16 cellular contexts compared by ENCODE assay signal in the genomic region with DNA sequence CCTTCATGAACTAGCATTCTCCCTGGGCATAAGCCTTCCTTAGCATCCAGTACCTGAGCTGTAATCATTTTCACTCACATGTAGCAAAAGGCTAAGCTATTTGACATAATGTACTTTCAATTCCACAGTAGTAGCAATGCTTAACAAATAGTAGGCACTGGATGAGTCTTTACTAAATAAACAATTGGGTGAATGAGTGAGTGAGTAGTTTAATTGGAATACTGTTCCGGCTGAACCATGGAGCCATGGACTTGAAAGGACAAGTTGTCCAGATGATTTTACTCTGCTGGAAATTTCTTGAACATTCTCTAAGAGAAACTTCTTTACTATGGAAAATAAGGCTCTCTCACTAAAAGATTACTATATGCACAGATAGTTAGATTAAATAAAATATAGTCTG.
DNase-seq lines count a peak whose midpoint lies in the region; ATAC-seq, FAIRE-seq and TF ChIP-seq lines count a peak whose summit lies in the region.
"Had no signal": no experiment of that assay in that cellular context is flagged by ENCODE, and none has a peak within 500 bp of the region (broad histone marks: within the 10 kb centered on the region; RNA-seq: fewer than 3 reads in every experiment).

No MANE protein-coding gene starts in this region.

- H3K36me3 ChIP-seq in PC-3 (ENCODE audit: low read depth, low read length) (no peaks in the 10 kb centered on the region), osteoblast (ENCODE audit: insufficient read depth, low read length) (no peaks in the 10 kb centered on the region)
- H3K36me3 ChIP-seq: BLaER1 had no signal

- H3K9ac ChIP-seq in PC-3 (ENCODE audit: low read length): no peak overlapping the region
- H3K9ac ChIP-seq: BLaER1 had no signal

- DNase-seq in A549 (ENCODE audit: low read depth in 1 of 2, low spot score in 1 of 2) (no peak), PC-3 (peak; percentile 3), epithelial cell of prostate (ENCODE audit: low read depth, low spot score) (no peak), osteoblast (ENCODE audit: insufficient read length, low spot score, missing footprints) (peak; percentile 14), NCI-H2081 (lab: John Stamatoyannopoulos, UW) (no peak), NCI-H2107 treated with DMSO at 0.1 percent for 48 hours (lab: John Stamatoyannopoulos, UW; ENCODE audit: unreplicated experiment) (no peak), NOMO-1 treated with DMSO at 0.1 percent for 48 hours (lab: John Stamatoyannopoulos, UW; ENCODE audit: unreplicated experiment) (no peak)
- DNase-seq: AML-193; Caco-2; CD8-positive, alpha-beta memory T cell; DND-41; GF-D8 had no signal

- TF ChIP-seq POLR2A in A549 (IDR thresholded peaks at IDR 0.05; ENCODE audit: low read length): no peak

- H3K27ac ChIP-seq in A549: no peak overlapping the region
- H3K27ac ChIP-seq in PC-3 (ENCODE audit: low read length): no peak overlapping the region
- H3K27ac ChIP-seq in epithelial cell of prostate: peak overlapping the region; percentile 53
- H3K27ac ChIP-seq in osteoblast (ENCODE audit: low read depth, low read length): no peak overlapping the region
- H3K27ac ChIP-seq: 22Rv1, BLaER1, HL-60 had no signal

- H3K4me3 ChIP-seq in A549: no peak overlapping the region
- no peak overlapping the region for H3K4me3 ChIP-seq in PC-3 (ENCODE audit: low read length)
- H3K4me3 ChIP-seq in osteoblast (ENCODE audit: insufficient read depth, low read length): no peak overlapping the region
- H3K4me3 ChIP-seq: BLaER1 had no signal

- no peak for TF ChIP-seq EP300 in A549 (IDR thresholded peaks at IDR 0.05)

- no peaks in the 10 kb centered on the region for H3K4me1 ChIP-seq in A549
- H3K4me1 ChIP-seq in PC-3 (ENCODE audit: insufficient read depth, low read length): no peaks in the 10 kb centered on the region
- no peaks in the 10 kb centered on the region for H3K4me1 ChIP-seq in osteoblast (ENCODE audit: insufficient read depth, low read length)
- H3K4me1 ChIP-seq: BLaER1, Caco-2 had no signal

- intact Hi-C loops in PC-3 (cut with micrococcal nuclease): no loop called here

- CTCF ChIA-PET in A549 (lab: Yijun Ruan, JAX) (no interaction called here), PC-3 (lab: Charles Lee) (no interaction called here)

- H2AFZ ChIP-seq in PC-3 (ENCODE audit: low read length) (no peak overlapping the region), osteoblast (ENCODE audit: low read length) (no peak overlapping the region)

- no peak for TF ChIP-seq RAD21 in A549 (conservative IDR thresholded peaks at IDR 0.05 in 1 of 2, IDR thresholded peaks at IDR 0.05 in 1 of 2)

- H3K27me3 ChIP-seq in PC-3 (ENCODE audit: low read length) (no peaks in the 10 kb centered on the region), osteoblast (ENCODE audit: insufficient read depth, low read length) (no peaks in the 10 kb centered on the region)

- H4K20me1 ChIP-seq in PC-3 (ENCODE audit: low read length) (no peaks in the 10 kb centered on the region), osteoblast (ENCODE audit: insufficient read depth, low read length) (no peaks in the 10 kb centered on the region)
- H4K20me1 ChIP-seq: BLaER1 had no signal

- FAIRE-seq in A549 (lab: Jason Lieb, UNC): peak; percentile 89
- FAIRE-seq: H54 had no signal

- TF ChIP-seq CTCF in A549 (IDR thresholded peaks at IDR 0.05) (no peak), PC-3 (conservative IDR thresholded peaks at IDR 0.05; ENCODE audit: low read depth, low read length) (no peak), osteoblast (IDR thresholded peaks at IDR 0.05; ENCODE audit: extremely low read depth, low read depth, low read length) (no peak)

- H3K9me2 ChIP-seq in PC-3 (replicated peaks; ENCODE audit: low read length): no peaks in the 10 kb centered on the region

- ATAC-seq in A549 (no peak), PC-3 (no peak)

- H3K79me2 ChIP-seq in PC-3 (ENCODE audit: low read length) (no peaks in the 10 kb centered on the region), osteoblast (ENCODE audit: insufficient read depth, low read length) (no peaks in the 10 kb centered on the region)

- H3K4me2 ChIP-seq in A549 (no peak overlapping the region), PC-3 (ENCODE audit: low read length) (no peak overlapping the region), osteoblast (ENCODE audit: insufficient read depth, low read length) (no peak overlapping the region)
- H3K4me2 ChIP-seq: BLaER1 had no signal

- H3F3A ChIP-seq in PC-3 (ENCODE audit: low read length, unreplicated experiment): no peaks in the 10 kb centered on the region

- POLR2A ChIA-PET in A549 (lab: Yijun Ruan, JAX) (no interaction called here), PC-3 (lab: Charles Lee; ENCODE audit: unreplicated experiment) (no interaction called here)

- H3K9me3 ChIP-seq in A549 (no peaks in the 10 kb centered on the region), PC-3 (ENCODE audit: low read length) (no peaks in the 10 kb centered on the region), osteoblast (ENCODE audit: low read depth, low read length) (no peaks in the 10 kb centered on the region)
- H3K9me3 ChIP-seq: BLaER1, Caco-2 had no signal

- WGBS in A549 (ENCODE audit: missing lambda C conversion rate): 0% methylated on average over 1 of the region's 1 CpG

- BruUV-seq in PC-3 (replicated peaks; lab: Mats Ljungman, UMichigan): no TSS peak

TF ChIP-seq in A549, 52 proteins besides CTCF, POLR2A, EP300 and RAD21:
- TF ChIP-seq, protein P1, sequence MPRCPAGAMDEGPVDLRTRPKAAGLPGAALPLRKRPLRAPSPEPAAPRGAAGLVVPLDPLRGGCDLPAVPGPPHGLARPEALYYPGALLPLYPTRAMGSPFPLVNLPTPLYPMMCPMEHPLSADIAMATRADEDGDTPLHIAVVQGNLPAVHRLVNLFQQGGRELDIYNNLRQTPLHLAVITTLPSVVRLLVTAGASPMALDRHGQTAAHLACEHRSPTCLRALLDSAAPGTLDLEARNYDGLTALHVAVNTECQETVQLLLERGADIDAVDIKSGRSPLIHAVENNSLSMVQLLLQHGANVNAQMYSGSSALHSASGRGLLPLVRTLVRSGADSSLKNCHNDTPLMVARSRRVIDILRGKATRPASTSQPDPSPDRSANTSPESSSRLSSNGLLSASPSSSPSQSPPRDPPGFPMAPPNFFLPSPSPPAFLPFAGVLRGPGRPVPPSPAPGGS (IDR thresholded peaks at IDR 0.05): no peak
- TF ChIP-seq RNF2 (IDR thresholded peaks at IDR 0.05; ENCODE audit: borderline replicate concordance, low read depth): no peak
- TF ChIP-seq, protein P2, sequence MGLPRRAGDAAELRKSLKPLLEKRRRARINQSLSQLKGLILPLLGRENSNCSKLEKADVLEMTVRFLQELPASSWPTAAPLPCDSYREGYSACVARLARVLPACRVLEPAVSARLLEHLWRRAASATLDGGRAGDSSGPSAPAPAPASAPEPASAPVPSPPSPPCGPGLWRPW (IDR thresholded peaks at IDR 0.05): no peak
- TF ChIP-seq ZC3H11A (IDR thresholded peaks at IDR 0.05): no peak
- TF ChIP-seq RCOR1 (IDR thresholded peaks at IDR 0.05; ENCODE audit: low read depth, low read length): no peak
- TF ChIP-seq, protein P3, sequence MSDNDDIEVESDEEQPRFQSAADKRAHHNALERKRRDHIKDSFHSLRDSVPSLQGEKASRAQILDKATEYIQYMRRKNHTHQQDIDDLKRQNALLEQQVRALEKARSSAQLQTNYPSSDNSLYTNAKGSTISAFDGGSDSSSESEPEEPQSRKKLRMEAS (IDR thresholded peaks at IDR 0.05): no peak
- TF ChIP-seq RARB (CRISPR knock-in tag; IDR thresholded peaks at IDR 0.05): no peak
- TF ChIP-seq MAFK (IDR thresholded peaks at IDR 0.05; ENCODE audit: partially characterized antibody): no peak
- no peak for TF ChIP-seq KDM5A (IDR thresholded peaks at IDR 0.05)
- TF ChIP-seq NPAS2 (CRISPR knock-in tag; IDR thresholded peaks at IDR 0.05; ENCODE audit: borderline replicate concordance): no peak
- TF ChIP-seq EHMT2 (IDR thresholded peaks at IDR 0.05; ENCODE audit: low read depth): no peak

Comparison
In these comparisons a context has a peak if more than half of its experiments do, and no peak if none do; other contexts are left out.
1. DNase-seq: peak in PC-3 (single experiment) and osteoblast (single experiment); none in A549 (0 of 2), epithelial cell of prostate (single experiment), NCI-H2081 (0 of 2), NCI-H2107 treated with DMSO at 0.1 percent for 48 hours (single experiment) and NOMO-1 treated with DMSO at 0.1 percent for 48 hours (single experiment).